ENCODE assay signal across 33 cellular contexts in the genomic region with DNA sequence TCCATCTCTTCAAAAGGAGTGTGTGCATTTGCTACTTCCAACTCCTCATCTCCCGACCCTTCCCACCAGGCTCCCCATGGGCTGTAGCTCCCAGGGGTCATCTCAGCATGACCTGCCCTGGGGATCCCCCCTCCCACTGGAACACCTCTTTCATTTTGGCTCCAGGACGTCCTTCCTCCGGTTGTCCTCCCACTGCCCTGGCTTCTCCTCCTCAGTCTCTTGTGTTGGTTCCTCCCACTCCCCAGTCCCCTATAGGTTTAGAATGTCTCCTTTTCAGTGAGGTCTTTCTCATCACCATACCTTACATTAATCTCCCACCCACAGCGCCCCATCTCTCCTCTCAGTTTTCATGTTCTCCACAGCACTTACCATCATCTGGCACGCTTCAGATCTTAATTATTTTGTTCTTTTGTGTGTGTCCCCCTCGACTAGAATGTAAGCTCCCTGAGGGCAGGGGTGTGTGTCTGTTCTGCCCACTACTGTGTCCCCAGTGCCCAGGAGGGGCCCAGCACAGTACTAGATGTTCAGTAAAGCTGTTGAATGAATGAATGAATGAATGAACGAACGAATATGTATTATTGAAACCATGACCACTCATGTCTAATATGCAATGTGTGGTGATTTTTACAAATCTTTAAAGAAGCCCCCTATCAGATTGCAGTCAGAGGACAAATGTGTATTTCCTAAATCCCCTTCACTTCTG. TPM values are rescaled to one million over a fixed set of nuclear protein-coding genes. Genes with fewer than 3 reads are reported as not detected.
A peak's percentile ranks its signal among the peaks of the same experiment; 100 is the strongest.
DNase-seq lines count a peak whose midpoint lies in the region; ATAC-seq, FAIRE-seq and TF ChIP-seq lines count a peak whose summit lies in the region.
"Had no signal": no experiment of that assay in that cellular context is flagged by ENCODE, and none has a peak within 500 bp of the region (broad histone marks: within the 10 kb centered on the region; RNA-seq: fewer than 3 reads in every experiment).

No MANE protein-coding gene starts in this region.

- TF ChIP-seq CTCF in CD8-positive, alpha-beta T cell (IDR thresholded peaks at IDR 0.05), result no peak

- H3K27ac ChIP-seq in CD8-positive, alpha-beta T cell (ENCODE audit: low read depth, low read length), result no peak overlapping the region
- H3K27ac ChIP-seq in naive thymus-derived CD4-positive, alpha-beta T cell (ENCODE audit: low read depth, low read length), result peak overlapping the region; percentile 22
- H3K27ac ChIP-seq in small intestine (ENCODE audit: low read depth in 1 of 2, low read length in 1 of 2), result no peak overlapping the region
- H3K27ac ChIP-seq: A549, adrenal gland, foreskin keratinocyte, heart right ventricle, RWPE1, SK-N-MC, thoracic aorta, vagina had no signal

- H3K36me3 Mint-ChIP-seq in activated CD4-positive, alpha-beta T cell treated with anti-CD3 and anti-CD28 coated beads, Interleukin-2, amount 10 ng/mL, durations not matched to agents 7 days and 5 days (ENCODE audit: low read depth), result peaks cover 89% of the 10 kb centered on the region
- H3K36me3 Mint-ChIP-seq in CD8-positive, alpha-beta T cell, result peaks cover 89% of the 10 kb centered on the region
- peaks cover 67% of the 10 kb centered on the region for H3K36me3 Mint-ChIP-seq in activated T-helper 1 cell treated with anti-CD3 and anti-CD28 coated beads, Interleukin-12 subunit alpha, Interleukin-12 subunit beta, Interleukin-2, Interleukin-4 antibody, amounts not matched to agents 30 ng/mL and 10 ng/mL and 1 ng/mL, durations not matched to agents 14 hours and 24 hours and 36 hours (ENCODE audit: low read depth)
- peaks cover 35 to 62% (median 52%) of the 10 kb centered on the region in 5 donors for H3K36me3 Mint-ChIP-seq in naive thymus-derived CD4-positive, alpha-beta T cell
- H3K36me3 Mint-ChIP-seq: WTC11 had no signal

- intact Hi-C loops in CD8-positive, alpha-beta T cell (cut with DNase I, micrococcal nuclease), result loop anchor here (2.0 to 10.0 kb wide), 3 partner anchors 57 to 387 kb away; a partner anchor contains a TSS
- intact Hi-C loops in activated T-helper 1 cell treated with anti-CD3 and anti-CD28 coated beads, Interleukin-12 subunit alpha, Interleukin-12 subunit beta, Interleukin-2, Interleukin-4 antibody, amounts not matched to agents 30 ng/mL and 10 ng/mL and 1 ng/mL, durations not matched to agents 14 hours and 24 hours and 36 hours (cut with micrococcal nuclease), result no loop called here
- intact Hi-C loops in naive thymus-derived CD4-positive, alpha-beta T cell (cut with micrococcal nuclease), result loop anchor here in 1 of 2 donors (2.0 kb wide), 1 partner anchor 13 kb away; no protein-coding TSS in a partner anchor

- DNase-seq in activated CD4-positive, alpha-beta T cell treated with anti-CD3 and anti-CD28 coated beads, Interleukin-2, amount 10 ng/mL, durations not matched to agents 7 days and 5 days, result no peak
- no peak for DNase-seq in activated CD4-positive, alpha-beta T cell treated with anti-CD3 and anti-CD28 coated beads, Interleukin-2, amount 50 U/mL, for 4 hours
- DNase-seq in CD8-positive, alpha-beta T cell, result no peak
- DNase-seq in activated T-helper 1 cell treated with anti-CD3 and anti-CD28 coated beads, Interleukin-12 subunit alpha, Interleukin-12 subunit beta, Interleukin-2, Interleukin-4 antibody, amounts not matched to agents 30 ng/mL and 10 ng/mL and 1 ng/mL, durations not matched to agents 14 hours and 24 hours and 36 hours (ENCODE audit: low spot score), result no peak
- DNase-seq in naive thymus-derived CD4-positive, alpha-beta T cell, result no peak
- DNase-seq in small intestine, result no peak
- DNase-seq in activated naive CD4-positive, alpha-beta T cell (lab: John Stamatoyannopoulos, UW), result no peak
- no peak for DNase-seq in HEK293T (ENCODE audit: extremely low spot score)
- DNase-seq: adrenal gland; Calu3; effector CD8-positive, alpha-beta T cell; foreskin keratinocyte; HCEC 1CT; heart right ventricle; left colon; NCI-H1417 treated with DMSO at 0.1 percent for 48 hours; NCI-H2081 treated with DMSO at 0.1 percent for 48 hours; NCI-H774; spleen; stimulated activated CD4-positive, alpha-beta T cell treated with anti-CD3 and anti-CD28 coated beads, Interleukin-2, amount 100 ng/mL, for 48 hours; T-helper 9 cell had no signal

- CTCF ChIA-PET in activated CD4-positive, alpha-beta T cell treated with anti-CD3 and anti-CD28 coated beads, Interleukin-2, amount 10 ng/mL, durations not matched to agents 7 days and 5 days (lab: Charles Lee), result interaction anchor here (0.8 kb wide), 1 partner anchor 26 kb away, joined by 4 read pairs; no protein-coding TSS in a partner anchor
- CTCF ChIA-PET in CD8-positive, alpha-beta T cell (lab: Charles Lee), result interaction anchor here (1.6 to 2.7 kb wide), 3 partner anchors 8 to 19 kb away, joined by 5 to 8 read pairs (median 5); no protein-coding TSS in a partner anchor
- CTCF ChIA-PET in naive thymus-derived CD4-positive, alpha-beta T cell (lab: Charles Lee), result interaction anchor here (0.8 to 1.7 kb wide), 3 partner anchors 11 to 29 kb away, joined by 3 to 6 read pairs (median 4); no protein-coding TSS in a partner anchor
- CTCF ChIA-PET in HEK293T (lab: Yijun Ruan, JAX), result no interaction called here

- H3K36me3 ChIP-seq in CD8-positive, alpha-beta T cell (ENCODE audit: insufficient read depth, low read length), result peaks cover 64% of the 10 kb centered on the region
- peaks cover 25 to 77% (median 28%) of the 10 kb centered on the region in 3 experiments for H3K36me3 ChIP-seq in naive thymus-derived CD4-positive, alpha-beta T cell (ENCODE audit: control insufficient read depth in 2 of 3, insufficient read depth in 3 of 3, low read length in 3 of 3)
- no peaks in the 10 kb centered on the region for H3K36me3 ChIP-seq in small intestine (ENCODE audit: control insufficient read depth in 2 of 2, insufficient read depth in 2 of 2, low read length in 2 of 2)
- H3K36me3 ChIP-seq: adrenal gland, heart right ventricle, thoracic aorta, vagina had no signal

- H3K9me3 Mint-ChIP-seq in activated CD4-positive, alpha-beta T cell treated with anti-CD3 and anti-CD28 coated beads, Interleukin-2, amount 10 ng/mL, durations not matched to agents 7 days and 5 days, result no peaks in the 10 kb centered on the region
- H3K9me3 Mint-ChIP-seq in CD8-positive, alpha-beta T cell, result no peaks in the 10 kb centered on the region
- H3K9me3 Mint-ChIP-seq in activated T-helper 1 cell treated with anti-CD3 and anti-CD28 coated beads, Interleukin-12 subunit alpha, Interleukin-12 subunit beta, Interleukin-2, Interleukin-4 antibody, amounts not matched to agents 30 ng/mL and 10 ng/mL and 1 ng/mL, durations not matched to agents 14 hours and 24 hours and 36 hours, result no peaks in the 10 kb centered on the region
- no peaks in the 10 kb centered on the region for H3K9me3 Mint-ChIP-seq in naive thymus-derived CD4-positive, alpha-beta T cell
- H3K9me3 Mint-ChIP-seq: activated T-helper 2 cell treated with anti-CD3 and anti-CD28 coated beads, Interferon-gamma antibody, Interleukin-2, Interleukin-4, amounts not matched to agents 10 μg/mL and 5 μg/mL and 100 μg/mL, durations not matched to agents 14 hours and 24 hours and 36 hours; stimulated activated memory B cell treated with anti-CD40 and anti-IgM and Interleukin-4, amounts not matched to agents 10 μg/mL and 1 μg/mL and 100 μg/mL, for 72 hours had no signal

- H3K27me3 Mint-ChIP-seq in activated CD4-positive, alpha-beta T cell treated with anti-CD3 and anti-CD28 coated beads, Interleukin-2, amount 10 ng/mL, durations not matched to agents 7 days and 5 days, result no peaks in the 10 kb centered on the region
- no peaks in the 10 kb centered on the region for H3K27me3 Mint-ChIP-seq in CD8-positive, alpha-beta T cell (ENCODE audit: low read depth)
- H3K27me3 Mint-ChIP-seq in activated T-helper 1 cell treated with anti-CD3 and anti-CD28 coated beads, Interleukin-12 subunit alpha, Interleukin-12 subunit beta, Interleukin-2, Interleukin-4 antibody, amounts not matched to agents 30 ng/mL and 10 ng/mL and 1 ng/mL, durations not matched to agents 14 hours and 24 hours and 36 hours (ENCODE audit: insufficient read depth), result no peaks in the 10 kb centered on the region
- no peaks in the 10 kb centered on the region for H3K27me3 Mint-ChIP-seq in naive thymus-derived CD4-positive, alpha-beta T cell

- H3K4me1 Mint-ChIP-seq in activated CD4-positive, alpha-beta T cell treated with anti-CD3 and anti-CD28 coated beads, Interleukin-2, amount 10 ng/mL, durations not matched to agents 7 days and 5 days, result peaks cover 88% of the 10 kb centered on the region
- H3K4me1 Mint-ChIP-seq in CD8-positive, alpha-beta T cell (ENCODE audit: low read depth), result peaks cover 84% of the 10 kb centered on the region
- H3K4me1 Mint-ChIP-seq in activated T-helper 1 cell treated with anti-CD3 and anti-CD28 coated beads, Interleukin-12 subunit alpha, Interleukin-12 subunit beta, Interleukin-2, Interleukin-4 antibody, amounts not matched to agents 30 ng/mL and 10 ng/mL and 1 ng/mL, durations not matched to agents 14 hours and 24 hours and 36 hours (ENCODE audit: low read depth), result peaks cover 82% of the 10 kb centered on the region
- H3K4me1 Mint-ChIP-seq in naive thymus-derived CD4-positive, alpha-beta T cell, result peaks cover 56 to 94% (median 80%) of the 10 kb centered on the region in 7 donors

- H3K4me3 Mint-ChIP-seq in activated CD4-positive, alpha-beta T cell treated with anti-CD3 and anti-CD28 coated beads, Interleukin-2, amount 10 ng/mL, durations not matched to agents 7 days and 5 days, result no peak overlapping the region
- H3K4me3 Mint-ChIP-seq in CD8-positive, alpha-beta T cell, result no peak overlapping the region
- H3K4me3 Mint-ChIP-seq in activated T-helper 1 cell treated with anti-CD3 and anti-CD28 coated beads, Interleukin-12 subunit alpha, Interleukin-12 subunit beta, Interleukin-2, Interleukin-4 antibody, amounts not matched to agents 30 ng/mL and 10 ng/mL and 1 ng/mL, durations not matched to agents 14 hours and 24 hours and 36 hours, result no peak overlapping the region
- H3K4me3 Mint-ChIP-seq in naive thymus-derived CD4-positive, alpha-beta T cell, result peak overlapping the region in 7 of 10 donors; percentile 21 to 72 (median 62)
- H3K4me3 Mint-ChIP-seq: WTC11 had no signal

- FAIRE-seq in small intestine (lab: Jason Lieb, UNC), result no peak
- FAIRE-seq: A549, colon had no signal

- POLR2A ChIA-PET in activated CD4-positive, alpha-beta T cell treated with anti-CD3 and anti-CD28 coated beads, Interleukin-2, amount 10 ng/mL, durations not matched to agents 7 days and 5 days (lab: Charles Lee), result no interaction called here
- POLR2A ChIA-PET in CD8-positive, alpha-beta T cell (lab: Charles Lee), result interaction anchor here (1.6 kb wide), 1 partner anchor 11 kb away, joined by 5 read pairs; no protein-coding TSS in a partner anchor
- POLR2A ChIA-PET in naive thymus-derived CD4-positive, alpha-beta T cell (lab: Charles Lee), result interaction anchor here (0.6 to 1.9 kb wide), 6 partner anchors 12 to 863 kb away, joined by 3 to 7 read pairs (median 3); no protein-coding TSS in a partner anchor
- POLR2A ChIA-PET in HEK293T (lab: Yijun Ruan, JAX), result no interaction called here

- H3K4me1 ChIP-seq in CD8-positive, alpha-beta T cell (ENCODE audit: insufficient read depth, low read length), result peaks cover 89% of the 10 kb centered on the region
- peaks cover 48 to 72% of the 10 kb centered on the region in 2 donors for H3K4me1 ChIP-seq in naive thymus-derived CD4-positive, alpha-beta T cell (ENCODE audit: control insufficient read depth in 2 of 2, insufficient read depth in 2 of 2, low read length in 2 of 2)
- no peaks in the 10 kb centered on the region for H3K4me1 ChIP-seq in small intestine (ENCODE audit: control insufficient read depth in 2 of 2, insufficient read depth in 1 of 2, low read depth in 1 of 2, low read length in 1 of 2)
- H3K4me1 ChIP-seq: A549, adrenal gland, vagina had no signal

- no peak for ATAC-seq in CD8-positive, alpha-beta T cell
- ATAC-seq in naive thymus-derived CD4-positive, alpha-beta T cell, result no peak
- ATAC-seq: esophagus mucosa, foreskin keratinocyte, heart right ventricle, left colon had no signal

- no peaks in the 10 kb centered on the region for H3K9me3 ChIP-seq in CD8-positive, alpha-beta T cell (ENCODE audit: low read length)
- no peaks in the 10 kb centered on the region for H3K9me3 ChIP-seq in naive thymus-derived CD4-positive, alpha-beta T cell (ENCODE audit: control insufficient read depth in 2 of 3, low read length in 3 of 3)
- no peaks in the 10 kb centered on the region for H3K9me3 ChIP-seq in small intestine (ENCODE audit: control insufficient read depth, low read depth)
- H3K9me3 ChIP-seq: A549, adrenal gland, heart right ventricle, spleen, thoracic aorta, vagina had no signal

- peak overlapping the region; percentile 42 for H3K27ac Mint-ChIP-seq in activated CD4-positive, alpha-beta T cell treated with anti-CD3 and anti-CD28 coated beads, Interleukin-2, amount 10 ng/mL, durations not matched to agents 7 days and 5 days
- peak overlapping the region; percentile 92 for H3K27ac Mint-ChIP-seq in CD8-positive, alpha-beta T cell
- peak overlapping the region; percentile 15 for H3K27ac Mint-ChIP-seq in activated T-helper 1 cell treated with anti-CD3 and anti-CD28 coated beads, Interleukin-12 subunit alpha, Interleukin-12 subunit beta, Interleukin-2, Interleukin-4 antibody, amounts not matched to agents 30 ng/mL and 10 ng/mL and 1 ng/mL, durations not matched to agents 14 hours and 24 hours and 36 hours
- peak overlapping the region in 7 of 9 donors; percentile 35 to 93 (median 84) for H3K27ac Mint-ChIP-seq in naive thymus-derived CD4-positive, alpha-beta T cell
- H3K27ac Mint-ChIP-seq: activated T-helper 2 cell treated with anti-CD3 and anti-CD28 coated beads, Interferon-gamma antibody, Interleukin-2, Interleukin-4, amounts not matched to agents 10 μg/mL and 5 μg/mL and 100 μg/mL, durations not matched to agents 14 hours and 24 hours and 36 hours; WTC11 had no signal

- H3K4me3 ChIP-seq in CD8-positive, alpha-beta T cell (ENCODE audit: low read depth, low read length), result no peak overlapping the region
- H3K4me3 ChIP-seq in naive thymus-derived CD4-positive, alpha-beta T cell (ENCODE audit: low read length), result no peak overlapping the region
- no peak overlapping the region for H3K4me3 ChIP-seq in small intestine (ENCODE audit: low read depth in 1 of 2, low read length in 2 of 2)
- H3K4me3 ChIP-seq: A549, adrenal gland, heart right ventricle, SK-N-MC, spleen, thoracic aorta, vagina had no signal

- 80 to 84% (median 81%) methylated on average over 8 of the region's 8 CpGs for WGBS in small intestine, 3 donors

- no peaks in the 10 kb centered on the region for H3K27me3 ChIP-seq in CD8-positive, alpha-beta T cell (ENCODE audit: insufficient read depth, low read length)
- H3K27me3 ChIP-seq in naive thymus-derived CD4-positive, alpha-beta T cell (ENCODE audit: control insufficient read depth in 2 of 2, insufficient read depth in 2 of 2, low read length in 2 of 2), result no peaks in the 10 kb centered on the region
- H3K27me3 ChIP-seq in small intestine (ENCODE audit: control insufficient read depth in 2 of 2, insufficient read depth in 2 of 2, low read length in 2 of 2), result no peaks in the 10 kb centered on the region
- H3K27me3 ChIP-seq: foreskin keratinocyte, vagina had no signal

RNA-seq across cellular contexts. Expression of a gene that starts 2.0 kb away (rescaled TPM):
- total RNA-seq in activated CD4-positive, alpha-beta T cell treated with anti-CD3 and anti-CD28 coated beads, Interleukin-2, amount 10 ng/mL, durations not matched to agents 7 days and 5 days, result 1 to 10 TPM; 4.7 to 5.4 TPM
- 10 to 100 TPM in 1 of 2 experiments, 1 to 10 TPM in 1; 9.0 to 12.0 TPM for total RNA-seq in CD8-positive, alpha-beta T cell
- 1.3 and 1.7 TPM in 2 replicates for total RNA-seq in activated T-helper 1 cell treated with anti-CD3 and anti-CD28 coated beads, Interleukin-12 subunit alpha, Interleukin-12 subunit beta, Interleukin-2, Interleukin-4 antibody, amounts not matched to agents 30 ng/mL and 10 ng/mL and 1 ng/mL, durations not matched to agents 14 hours and 24 hours and 36 hours
- total RNA-seq in naive thymus-derived CD4-positive, alpha-beta T cell, result 10 to 100 TPM in 2 of 5 experiments, 1 to 10 TPM in 3; 6.4 to 12.8 (median 9.5) TPM
- polyA plus RNA-seq in naive thymus-derived CD4-positive, alpha-beta T cell, result 1 to 10 TPM; 2.6 to 3.3 TPM
- polyA plus RNA-seq in small intestine, result under 1 TPM in 2 of 3 donors, not detected in 1; 0.04 to 0.54 TPM
- total RNA-seq: adrenal gland, Calu3, foreskin keratinocyte, heart right ventricle, left colon, omental fat pad, renal cortical epithelial cell, WTC11 had no signal
- polyA plus RNA-seq: A549, foreskin keratinocyte, heart right ventricle had no signal

RNA-seq across cellular contexts. Expression of a gene that starts 36.6 kb away (rescaled TPM):
- total RNA-seq in activated CD4-positive, alpha-beta T cell treated with anti-CD3 and anti-CD28 coated beads, Interleukin-2, amount 10 ng/mL, durations not matched to agents 7 days and 5 days, result under 1 TPM; 0.04 to 0.05 TPM
- 10 to 100 TPM; 17.6 to 23.5 TPM for total RNA-seq in CD8-positive, alpha-beta T cell
- 0.05 and 0.39 TPM in 2 replicates for total RNA-seq in activated T-helper 1 cell treated with anti-CD3 and anti-CD28 coated beads, Interleukin-12 subunit alpha, Interleukin-12 subunit beta, Interleukin-2, Interleukin-4 antibody, amounts not matched to agents 30 ng/mL and 10 ng/mL and 1 ng/mL, durations not matched to agents 14 hours and 24 hours and 36 hours
- total RNA-seq in naive thymus-derived CD4-positive, alpha-beta T cell, result 10 to 100 TPM in 1 of 5 experiments, 1 to 10 TPM in 1, under 1 TPM in 3; 0.11 to 10.6 (median 0.51) TPM
- under 1 TPM in 1 of 2 donors, not detected in 1; 0.20 TPM for polyA plus RNA-seq in naive thymus-derived CD4-positive, alpha-beta T cell
- 10 to 100 TPM in 2 of 3 donors, 1 to 10 TPM in 1; 8.5 to 17.4 (median 10.5) TPM for polyA plus RNA-seq in small intestine
- polyA plus RNA-seq: A549 had no signal

RNA-seq across cellular contexts. Expression of a gene that starts 57.3 kb away (rescaled TPM):
- 100 to 1,000 TPM; 137 to 138 TPM for total RNA-seq in activated CD4-positive, alpha-beta T cell treated with anti-CD3 and anti-CD28 coated beads, Interleukin-2, amount 10 ng/mL, durations not matched to agents 7 days and 5 days
- total RNA-seq in CD8-positive, alpha-beta T cell, result 100 to 1,000 TPM; 105 TPM
- 30.5 and 31.3 TPM in 2 replicates for total RNA-seq in activated T-helper 1 cell treated with anti-CD3 and anti-CD28 coated beads, Interleukin-12 subunit alpha, Interleukin-12 subunit beta, Interleukin-2, Interleukin-4 antibody, amounts not matched to agents 30 ng/mL and 10 ng/mL and 1 ng/mL, durations not matched to agents 14 hours and 24 hours and 36 hours
- total RNA-seq in naive thymus-derived CD4-positive, alpha-beta T cell, result 100 to 1,000 TPM; 108 to 156 (median 145) TPM
- polyA plus RNA-seq in naive thymus-derived CD4-positive, alpha-beta T cell, result 100 to 1,000 TPM in 1 of 2 donors, 10 to 100 TPM in 1; 55.2 to 109 TPM
- 1 to 10 TPM; 2.0 to 3.4 (median 2.7) TPM for polyA plus RNA-seq in small intestine
- total RNA-seq: Calu3, foreskin keratinocyte, renal cortical epithelial cell had no signal
- polyA plus RNA-seq: A549, foreskin keratinocyte had no signal

Comparison
In these comparisons a context has a peak if more than half of its experiments do, and no peak if none do; other contexts are left out.
1. H3K27ac Mint-ChIP-seq: peak in every context shown above with its lines; median percentile 92 in CD8-positive, alpha-beta T cell; 84 in naive thymus-derived CD4-positive, alpha-beta T cell; 42 in activated CD4-positive, alpha-beta T cell treated with anti-CD3 and anti-CD28 coated beads, Interleukin-2, amount 10 ng/mL, durations not matched to agents 7 days and 5 days; 15 in activated T-helper 1 cell treated with anti-CD3 and anti-CD28 coated beads, Interleukin-12 subunit alpha, Interleukin-12 subunit beta, Interleukin-2, Interleukin-4 antibody, amounts not matched to agents 30 ng/mL and 10 ng/mL and 1 ng/mL, durations not matched to agents 14 hours and 24 hours and 36 hours.
2. H3K4me3 Mint-ChIP-seq: peak in naive thymus-derived CD4-positive, alpha-beta T cell (7 of 10); none in activated CD4-positive, alpha-beta T cell treated with anti-CD3 and anti-CD28 coated beads, Interleukin-2, amount 10 ng/mL, durations not matched to agents 7 days and 5 days (single experiment), CD8-positive, alpha-beta T cell (single experiment) and activated T-helper 1 cell treated with anti-CD3 and anti-CD28 coated beads, Interleukin-12 subunit alpha, Interleukin-12 subunit beta, Interleukin-2, Interleukin-4 antibody, amounts not matched to agents 30 ng/mL and 10 ng/mL and 1 ng/mL, durations not matched to agents 14 hours and 24 hours and 36 hours (single experiment).
3. POLR2A ChIA-PET loops: an anchor here in CD8-positive, alpha-beta T cell (1.6 kb wide) and naive thymus-derived CD4-positive, alpha-beta T cell (0.6 to 1.9 kb wide); none called in activated CD4-positive, alpha-beta T cell treated with anti-CD3 and anti-CD28 coated beads, Interleukin-2, amount 10 ng/mL, durations not matched to agents 7 days and 5 days and HEK293T.